Comparison of ENCODE assay signal across 8 cellular contexts in genomic region chr17:35588196-35588920, GRCh38. TPM values are rescaled to one million over a fixed set of nuclear protein-coding genes. Genes with fewer than 3 reads are reported as not detected.
DNase-seq lines count a peak whose midpoint lies in the region; ATAC-seq, FAIRE-seq and TF ChIP-seq lines count a peak whose summit lies in the region.

No MANE protein-coding gene starts in this region.

- peak overlapping the region; percentile 98 for H3K4me3 Mint-ChIP-seq in activated naive CD4-positive, alpha-beta T cell treated with anti-CD3 and anti-CD28 coated beads, Interleukin-2, amount 50 U/mL, for 24 hours

- no peaks in the 10 kb centered on the region for H3K9me3 Mint-ChIP-seq in activated naive CD4-positive, alpha-beta T cell treated with anti-CD3 and anti-CD28 coated beads, Interleukin-2, amount 50 U/mL, for 24 hours

- H3K36me3 ChIP-seq in HEK293 (ENCODE audit: control insufficient read depth in 2 of 2, insufficient read depth in 1 of 2, low read length in 2 of 2) (peaks cover 0 to 3% of the 10 kb centered on the region in 2 experiments; a peak in 1 of 3 replicates), keratinocyte (ENCODE audit: control insufficient read depth in 2 of 2, extremely low read depth in 1 of 2, insufficient read depth in 2 of 2, low read length in 2 of 2) (no peaks in the 10 kb centered on the region), tibial nerve (peaks cover 0 to 5% (median 0%) of the 10 kb centered on the region in 3 donors)

- TF ChIP-seq CTCF in AG09309 (IDR thresholded peaks at IDR 0.05; ENCODE audit: control insufficient read depth, insufficient read depth, low read depth, low read length, missing control alignments) (no peak), HEK293 (tag by site-specific recombination; IDR thresholded peaks at IDR 0.05) (no peak), keratinocyte (optimal IDR thresholded peaks at IDR 0.05 in 1 of 3, IDR thresholded peaks at IDR 0.05 in 1 of 3, conservative IDR thresholded peaks at IDR 0.05 in 1 of 3; ENCODE audit: extremely low read depth in 1 of 3, insufficient read depth in 2 of 3, low read length in 3 of 3) (no peak), tibial nerve (IDR thresholded peaks at IDR 0.05) (no peak)

- H3K4me2 ChIP-seq in keratinocyte (ENCODE audit: control insufficient read depth, extremely low read depth, insufficient read depth, low read depth, low read length), result peak overlapping the region; percentile 65

- H3K9ac ChIP-seq in keratinocyte (ENCODE audit: control insufficient read depth, extremely low read depth, insufficient read depth, low read length), result peak overlapping the region; percentile 99

- peaks cover 42% of the 10 kb centered on the region for H3K4me1 Mint-ChIP-seq in activated naive CD4-positive, alpha-beta T cell treated with anti-CD3 and anti-CD28 coated beads, Interleukin-2, amount 50 U/mL, for 24 hours

- FAIRE-seq in keratinocyte (lab: Jason Lieb, UNC), result peak; percentile 81

- no peaks in the 10 kb centered on the region for H3K27me3 Mint-ChIP-seq in activated naive CD4-positive, alpha-beta T cell treated with anti-CD3 and anti-CD28 coated beads, Interleukin-2, amount 50 U/mL, for 24 hours

- peaks cover under 1% of the 10 kb centered on the region for H3K36me3 Mint-ChIP-seq in activated naive CD4-positive, alpha-beta T cell treated with anti-CD3 and anti-CD28 coated beads, Interleukin-2, amount 50 U/mL, for 24 hours

- H3K27ac ChIP-seq in HEK293 (ENCODE audit: extremely low read depth, low read depth, low read length) (peak overlapping the region; percentile 55), keratinocyte (ENCODE audit: control insufficient read depth, insufficient read depth, low read length) (peak overlapping the region; percentile 98), tibial nerve (peak overlapping the region in 2 of 4 donors; percentile 94 to 95)

- peaks cover 7% of the 10 kb centered on the region for H4K20me1 ChIP-seq in keratinocyte (ENCODE audit: control insufficient read depth, extremely low read depth, insufficient read depth, low read length)

- dilution Hi-C loops in keratinocyte (cut with MboI; ENCODE audit: extremely low pct_ligation_motif_present, low sequenced_read_pairs), result no loop called here

- H3K79me2 ChIP-seq in keratinocyte (ENCODE audit: control insufficient read depth, insufficient read depth, low read length), result peaks cover 52% of the 10 kb centered on the region

- peaks cover 15% of the 10 kb centered on the region; the same call in 1 of the 2 replicates for H3K4me1 ChIP-seq in HEK293 (ENCODE audit: control insufficient read depth, insufficient read depth, low read length)
- H3K4me1 ChIP-seq in keratinocyte (ENCODE audit: control insufficient read depth, extremely low read depth, insufficient read depth, low read length), result peaks cover 15% of the 10 kb centered on the region
- peaks cover 3 to 41% (median 12%) of the 10 kb centered on the region in 4 donors for H3K4me1 ChIP-seq in tibial nerve

- no peak for TF ChIP-seq EP300 in tibial nerve (IDR thresholded peaks at IDR 0.05)

- no peaks in the 10 kb centered on the region for H3K9me1 ChIP-seq in keratinocyte (ENCODE audit: control insufficient read depth, extremely low read depth, insufficient read depth, low read length)

- CTCF ChIA-PET in HEK293 (lab: Yijun Ruan, JAX), result interaction anchor here (0.5 to 5.6 kb wide), 6 partner anchors 10 to 404 kb away, joined by 3 to 40 read pairs (median 6); partner anchors contain the start of gene PEX12
- CTCF ChIA-PET in HEK293T (lab: Yijun Ruan, JAX), result interaction anchor here (0.8 to 1.5 kb wide), 4 partner anchors 24 to 220 kb away, joined by 3 to 4 read pairs (median 4); partner anchors contain the start of gene TAF15

- TF ChIP-seq POLR2A in tibial nerve (IDR thresholded peaks at IDR 0.05), result no peak

- ATAC-seq in HG03280 (IDR thresholded peaks at IDR 0.05; ENCODE audit: unreplicated experiment), result no peak

- no peaks in the 10 kb centered on the region for H3K27me3 ChIP-seq in keratinocyte (ENCODE audit: control insufficient read depth, extremely low read depth, insufficient read depth, low read length)
- no peaks in the 10 kb centered on the region for H3K27me3 ChIP-seq in tibial nerve

- POLR2A ChIA-PET in HEK293 (lab: Yijun Ruan, JAX), result interaction anchor here (0.6 to 3.3 kb wide), 6 partner anchors 9 to 961 kb away, joined by 3 to 46 read pairs (median 6); partner anchors contain the start of genes PEX12 and TAF15
- POLR2A ChIA-PET in HEK293T (lab: Yijun Ruan, JAX), result interaction anchor here (0.9 to 5.3 kb wide), 8 partner anchors 10 to 220 kb away, joined by 3 to 134 read pairs (median 6); partner anchors contain the start of genes PEX12, SLFN11 and TAF15

- H2AFZ ChIP-seq in keratinocyte (ENCODE audit: control insufficient read depth, low read length), result no peak overlapping the region

- H3K4me3 ChIP-seq in AG09309 (ENCODE audit: control insufficient read depth, low read depth, low read length), result peak overlapping the region; percentile 95
- H3K4me3 ChIP-seq in HEK293 (ENCODE audit: low read depth, low read length), result peak overlapping the region; percentile 56
- peak overlapping the region; percentile 75 to 96 (median 85) for H3K4me3 ChIP-seq in keratinocyte (ENCODE audit: control insufficient read depth in 2 of 3, extremely low read depth in 1 of 3, insufficient read depth in 2 of 3, low read depth in 1 of 3, low read length in 3 of 3)
- H3K4me3 ChIP-seq in tibial nerve, result peak overlapping the region; percentile 85 to 93 (median 86)

- no peaks in the 10 kb centered on the region for H3K9me3 ChIP-seq in HEK293 (ENCODE audit: control insufficient read depth, insufficient read depth, low read depth, low read length)
- no peaks in the 10 kb centered on the region for H3K9me3 ChIP-seq in keratinocyte (ENCODE audit: control insufficient read depth, low read depth, low read length)
- H3K9me3 ChIP-seq in tibial nerve, result no peaks in the 10 kb centered on the region

- no peak for DNase-seq in AG09309 (ENCODE audit: low read depth)
- peak; percentile 77 for DNase-seq in keratinocyte (ENCODE audit: low read depth, low spot score)
- no peak for DNase-seq in tibial nerve (ENCODE audit: low spot score in 2 of 2)
- no peak for DNase-seq in HEK293T (ENCODE audit: extremely low spot score)
- DNase-seq in stimulated activated CD4-positive, alpha-beta T cell treated with anti-CD3 and anti-CD28 coated beads, Interleukin-4, amount 100 ng/mL, for 1 hour, result no peak

- peak overlapping the region; percentile 99 for H3K27ac Mint-ChIP-seq in activated naive CD4-positive, alpha-beta T cell treated with anti-CD3 and anti-CD28 coated beads, Interleukin-2, amount 50 U/mL, for 24 hours

- 69 to 73% methylated on average over 12 of the region's 12 CpGs for WGBS in tibial nerve, 2 donors

TF ChIP-seq in HEK293, 187 proteins besides CTCF, POLR2A, EP300 and RAD21 (continues in another document):
- TF ChIP-seq FEZF1 (tag by site-specific recombination; IDR thresholded peaks at IDR 0.05) (peak; percentile 35; the same call in 1 of the 2 replicates), ZNF391 (tag by site-specific recombination; IDR thresholded peaks at IDR 0.05; ENCODE audit: borderline replicate concordance, low read depth) (peak; percentile 23; the same call in 1 of the 2 replicates)

TF ChIP-seq in HEK293T, 16 proteins besides CTCF, POLR2A, EP300 and RAD21 (continues in another document):
- no peak for TF ChIP-seq ELF4 (IDR thresholded peaks at IDR 0.05)
- no peak for TF ChIP-seq ARNT (IDR thresholded peaks at IDR 0.05)
- TF ChIP-seq NFRKB (IDR thresholded peaks at IDR 0.05), result no peak
- no peak for TF ChIP-seq ZNF384 (IDR thresholded peaks at IDR 0.05)
- TF ChIP-seq TARDBP (IDR thresholded peaks at IDR 0.05), result no peak
- TF ChIP-seq FOXM1 (IDR thresholded peaks at IDR 0.05; ENCODE audit: borderline replicate concordance), result no peak
- no peak for TF ChIP-seq SUZ12 (IDR thresholded peaks at IDR 0.05)
- no peak for TF ChIP-seq SP1 (IDR thresholded peaks at IDR 0.05)

RNA-seq across cellular contexts. Expression of gene AP2B1, which starts 1.2 kb away (rescaled TPM):
- 151 to 209 TPM (median 189 TPM) in 3 replicates for polyA plus RNA-seq in keratinocyte
- 75.5 TPM for polyA plus RNA-seq in keratinocyte (2011; ENCODE audit: low read depth)
- 159 and 240 TPM in 2 replicates for polyA plus RNA-seq in keratinocyte (2011; cell fraction: cytosol; rRNA removed)
- 144 and 149 TPM in 2 replicates for polyA plus RNA-seq in keratinocyte (2011; cell fraction: nucleus; rRNA removed)
- 42.0 and 163 TPM in 2 replicates for polyA plus RNA-seq in keratinocyte (2012; ENCODE audit: low replicate concordance)
- polyA minus RNA-seq in keratinocyte, result 179 to 376 TPM (median 320 TPM) in 3 replicates
- polyA minus RNA-seq in keratinocyte (2011; cell fraction: cytosol; rRNA and poly(A)+ RNA removed), result 215 TPM
- 98.2 and 178 TPM in 2 replicates for polyA minus RNA-seq in keratinocyte (2011; cell fraction: nucleus; rRNA and poly(A)+ RNA removed)
- total RNA-seq in tibial nerve, result 10 to 100 TPM; 59.9 to 77.7 (median 62.0) TPM

RNA-seq across cellular contexts. Expression of gene PEX12, which starts 10.0 kb away (rescaled TPM):
- 6.4 to 7.7 TPM (median 6.9 TPM) in 3 replicates for polyA plus RNA-seq in keratinocyte
- polyA plus RNA-seq in keratinocyte (2011; ENCODE audit: low read depth), result 4.7 TPM
- polyA plus RNA-seq in keratinocyte (2011; cell fraction: cytosol; rRNA removed), result 3.0 and 5.2 TPM in 2 replicates
- polyA plus RNA-seq in keratinocyte (2011; cell fraction: nucleus; rRNA removed), result 8.5 and 10.6 TPM in 2 replicates
- polyA plus RNA-seq in keratinocyte (2012; ENCODE audit: low replicate concordance), result 3.9 and 5.2 TPM in 2 replicates
- polyA minus RNA-seq in keratinocyte, result 4.3 to 7.0 TPM (median 5.8 TPM) in 3 replicates
- polyA minus RNA-seq in keratinocyte (2011; cell fraction: cytosol; rRNA and poly(A)+ RNA removed), result 4.0 TPM
- polyA minus RNA-seq in keratinocyte (2011; cell fraction: nucleus; rRNA and poly(A)+ RNA removed), result 3.6 and 5.2 TPM in 2 replicates
- total RNA-seq in tibial nerve, result 10 to 100 TPM in 2 of 4 donors, 1 to 10 TPM in 2; 4.2 to 10.8 (median 9.7) TPM

RNA-seq across cellular contexts. Expression of gene SLFN14, which starts 27.7 kb away (rescaled TPM):
- polyA plus RNA-seq in keratinocyte, result not detected in 3 replicates
- not detected for polyA plus RNA-seq in keratinocyte (2011; ENCODE audit: low read depth)
- polyA plus RNA-seq in keratinocyte (2011; cell fraction: cytosol; rRNA removed), result not detected in 2 replicates
- not detected in 2 replicates for polyA plus RNA-seq in keratinocyte (2011; cell fraction: nucleus; rRNA removed)
- polyA plus RNA-seq in keratinocyte (2012; ENCODE audit: low replicate concordance), result not detected in 2 replicates
- not detected in 3 replicates for polyA minus RNA-seq in keratinocyte
- not detected for polyA minus RNA-seq in keratinocyte (2011; cell fraction: cytosol; rRNA and poly(A)+ RNA removed)
- polyA minus RNA-seq in keratinocyte (2011; cell fraction: nucleus; rRNA and poly(A)+ RNA removed), result not detected in 2 replicates
- not detected for total RNA-seq in tibial nerve

RNA-seq across cellular contexts. Expression of gene SLFN12L, which starts 50.9 kb away (rescaled TPM):
- polyA plus RNA-seq in keratinocyte, result 0.05 to 0.09 TPM (median 0.06 TPM) in 3 replicates
- polyA plus RNA-seq in keratinocyte (2011; ENCODE audit: low read depth), result not detected
- 0.07 TPM in 1 of 2 replicates, not detected in the other for polyA plus RNA-seq in keratinocyte (2011; cell fraction: cytosol; rRNA removed)
- polyA plus RNA-seq in keratinocyte (2011; cell fraction: nucleus; rRNA removed), result 0.18 TPM in 1 of 2 replicates, not detected in the other
- 0.08 TPM in 1 of 2 replicates, not detected in the other for polyA plus RNA-seq in keratinocyte (2012; ENCODE audit: low replicate concordance)
- polyA minus RNA-seq in keratinocyte, result not detected in 3 replicates
- not detected for polyA minus RNA-seq in keratinocyte (2011; cell fraction: cytosol; rRNA and poly(A)+ RNA removed)
- polyA minus RNA-seq in keratinocyte (2011; cell fraction: nucleus; rRNA and poly(A)+ RNA removed), result not detected in 2 replicates
- total RNA-seq in tibial nerve, result 1 to 10 TPM; 1.2 to 2.0 (median 1.4) TPM
